In the genomic region with DNA sequence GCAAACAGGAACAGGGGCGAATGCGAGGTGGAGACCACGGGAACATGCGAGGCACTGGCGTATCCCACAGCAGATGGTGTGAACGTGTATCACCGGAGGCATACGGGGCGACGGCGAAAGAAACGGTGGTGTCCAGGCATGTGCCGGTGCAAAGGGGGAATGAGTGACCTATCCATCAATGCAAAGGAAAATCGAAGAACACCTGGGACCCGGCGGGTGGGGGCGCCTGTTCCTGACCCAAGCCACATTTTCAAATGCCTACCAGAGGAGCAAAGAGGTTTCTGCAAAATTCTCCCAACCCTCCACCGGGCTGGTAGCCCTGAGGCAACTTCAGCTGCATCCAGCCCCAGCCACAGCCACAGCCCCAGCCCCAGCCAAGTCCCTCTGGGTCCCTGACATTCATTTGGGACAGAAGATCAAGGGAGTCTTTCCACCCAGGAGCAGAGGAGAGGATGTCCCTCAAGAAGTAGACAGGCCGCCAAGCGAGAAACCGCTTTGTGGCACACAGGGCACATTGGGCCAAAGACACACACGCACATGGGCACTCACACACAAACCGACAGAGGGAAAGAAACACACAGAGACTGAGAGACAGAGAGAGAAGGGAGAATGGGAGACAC, we compare ENCODE assay signal across 8 cellular contexts.
DNase-seq lines count a peak whose midpoint lies in the region; ATAC-seq and TF ChIP-seq lines count a peak whose summit lies in the region.
"Had no signal": no experiment of that assay in that cellular context is flagged by ENCODE, and none has a peak within 500 bp of the region (broad histone marks: within the 10 kb centered on the region; RNA-seq: fewer than 3 reads in every experiment).

No MANE protein-coding gene starts in this region.

- WGBS in H9 (ENCODE audit: extremely low coverage, insufficient read length, low lambda C conversion rate) = no CpG with 5 or more reads among the region's 23 CpGs

- no peak overlapping the region for H2BK20ac ChIP-seq in H9 (ENCODE audit: low read depth, low read length, poor library complexity, severe bottlenecking)

- H2AK5ac ChIP-seq in H9 (ENCODE audit: insufficient read length, low read length) = no peak overlapping the region

- peaks cover 69 to 73% (median 69%) of the 10 kb centered on the region in 3 donors for H3K4me1 Mint-ChIP-seq in CD8-positive, alpha-beta memory T cell
- H3K4me1 Mint-ChIP-seq in H9 (peaks cover 18 to 25% of the 10 kb centered on the region in 2 experiments), MCF 10A (ENCODE audit: insufficient read depth, unreplicated experiment) (peaks cover 27% of the 10 kb centered on the region)

- no peak overlapping the region for H3T11ph ChIP-seq in H9 (ENCODE audit: low read length)

- no peak overlapping the region for H2BK12ac ChIP-seq in H9 (ENCODE audit: insufficient read length, low read depth, low read length)

- TF ChIP-seq CTCF in H9 (conservative IDR thresholded peaks at IDR 0.05) (no peak), MCF 10A (IDR thresholded peaks at IDR 0.05; ENCODE audit: unreplicated experiment) (no peak), omental fat pad (IDR thresholded peaks at IDR 0.05) (no peak)

- ATAC-seq in HG02840 (IDR thresholded peaks at IDR 0.05; ENCODE audit: low FRiP score, unreplicated experiment) = no peak
- no peak for ATAC-seq in omental fat pad (ENCODE audit: low FRiP score)
- no peak for ATAC-seq in GM21360 (IDR thresholded peaks at IDR 0.05; ENCODE audit: unreplicated experiment)

- H3K4me2 ChIP-seq in H9 (ENCODE audit: insufficient read depth, insufficient read length, low read length) = peak overlapping the region; percentile 66

- H3K36me3 ChIP-seq in CD8-positive, alpha-beta memory T cell (ENCODE audit: insufficient read depth, low read length) = no peaks in the 10 kb centered on the region
- H3K36me3 ChIP-seq in neuron (ENCODE audit: insufficient read depth, low read length) = no peaks in the 10 kb centered on the region
- H3K36me3 ChIP-seq: uterus had no signal

- no peaks in the 10 kb centered on the region for H3K36me3 Mint-ChIP-seq in CD8-positive, alpha-beta memory T cell
- H3K36me3 Mint-ChIP-seq in H9 (ENCODE audit: insufficient read depth in 1 of 3, low read depth in 3 of 3) = peaks cover 0 to 2% (median 1%) of the 10 kb centered on the region in 3 experiments; a peak in 1 of 7 replicates
- peaks cover 5% of the 10 kb centered on the region for H3K36me3 Mint-ChIP-seq in MCF 10A (ENCODE audit: insufficient read depth, unreplicated experiment)

- peak overlapping the region in 1 of 8 donors; percentile 52 for H3K27ac Mint-ChIP-seq in CD8-positive, alpha-beta memory T cell
- H3K27ac Mint-ChIP-seq in H9 (no peak overlapping the region), MCF 10A (ENCODE audit: low read depth, unreplicated experiment) (no peak overlapping the region)

- H3K4ac ChIP-seq in H9 (ENCODE audit: low read depth, low read length) = no peak overlapping the region

- H3K9me3 Mint-ChIP-seq in CD8-positive, alpha-beta memory T cell = peaks cover 0 to 2% (median 0%) of the 10 kb centered on the region in 5 donors
- H3K9me3 Mint-ChIP-seq in H9 (peaks cover 5 to 15% of the 10 kb centered on the region in 2 experiments), MCF 10A (ENCODE audit: unreplicated experiment) (peaks cover 23% of the 10 kb centered on the region)

- no peak overlapping the region for H2BK120ac ChIP-seq in H9 (ENCODE audit: low read depth, low read length, poor library complexity, severe bottlenecking)

- peaks cover 38% of the 10 kb centered on the region for H3K4me1 ChIP-seq in CD8-positive, alpha-beta memory T cell (ENCODE audit: insufficient read depth, low read length)
- no peaks in the 10 kb centered on the region for H3K4me1 ChIP-seq in H9 (ENCODE audit: insufficient read depth, low read length)
- peaks cover 29% of the 10 kb centered on the region for H3K4me1 ChIP-seq in neuron (ENCODE audit: insufficient read depth, low read length)

- no peak overlapping the region for H4K5ac ChIP-seq in H9 (ENCODE audit: insufficient read length, low read depth, low read length)

- no peaks in the 10 kb centered on the region for H3K9me3 ChIP-seq in CD8-positive, alpha-beta memory T cell (ENCODE audit: low read length)
- H3K9me3 ChIP-seq in H9 (ENCODE audit: control insufficient read depth, low read depth, low read length) = no peaks in the 10 kb centered on the region
- peaks cover 4% of the 10 kb centered on the region for H3K9me3 ChIP-seq in neuron (ENCODE audit: low read length)
- H3K9me3 ChIP-seq: uterus had no signal

- no peak overlapping the region for H3K23ac ChIP-seq in H9 (ENCODE audit: insufficient read length, low read depth, low read length)

- no peak overlapping the region for H3K4me3 ChIP-seq in CD8-positive, alpha-beta memory T cell (ENCODE audit: low read length)
- peak overlapping the region; percentile 48 for H3K4me3 ChIP-seq in neuron (ENCODE audit: low read length)

- H3K79me2 ChIP-seq in H9 (ENCODE audit: insufficient read depth, low read length) = no peaks in the 10 kb centered on the region

- peaks cover 83 to 86% of the 10 kb centered on the region in 2 donors for H3K27me3 Mint-ChIP-seq in CD8-positive, alpha-beta memory T cell
- H3K27me3 Mint-ChIP-seq in H9 (ENCODE audit: low read depth) (peaks cover 94% of the 10 kb centered on the region), MCF 10A (ENCODE audit: insufficient read depth, unreplicated experiment) (peaks cover 21% of the 10 kb centered on the region)

- H3K18ac ChIP-seq in H9 (ENCODE audit: insufficient read length, low read depth, low read length) = no peak overlapping the region

- POLR2A ChIA-PET in CD8-positive, alpha-beta memory T cell (lab: Charles Lee) = no interaction called here
- POLR2A ChIA-PET in MCF 10A (lab: Yijun Ruan, JAX) = no interaction called here

- peak overlapping the region; percentile 58 to 91 (median 85) for H3K4me3 Mint-ChIP-seq in CD8-positive, alpha-beta memory T cell
- H3K4me3 Mint-ChIP-seq in H9 = peak overlapping the region; percentile 64 to 74; a peak in 4 of 5 replicates
- H3K4me3 Mint-ChIP-seq in MCF 10A (ENCODE audit: unreplicated experiment) = peak overlapping the region; percentile 74

- H3K79me1 ChIP-seq in H9 (ENCODE audit: insufficient read depth, low read depth, low read length, poor library complexity, severe bottlenecking) = no peaks in the 10 kb centered on the region

- no peak overlapping the region for H2AFZ ChIP-seq in H9 (ENCODE audit: low read length)
- no peak overlapping the region for H2AFZ ChIP-seq in neuron (ENCODE audit: low read depth, low read length)

- DNase-seq in CD8-positive, alpha-beta memory T cell = no peak
- DNase-seq in H9 = no peak
- DNase-seq in MCF 10A (ENCODE audit: unreplicated experiment) = no peak
- no peak for DNase-seq in omental fat pad (ENCODE audit: low spot score)

- no peak overlapping the region for H3K9ac ChIP-seq in H9 (ENCODE audit: extremely low read depth, insufficient read length, low read length)

- no peak overlapping the region for H3K27ac ChIP-seq in CD8-positive, alpha-beta memory T cell (ENCODE audit: low read depth, low read length)
- H3K27ac ChIP-seq in H9 (ENCODE audit: insufficient read length, low read depth, low read length) = no peak overlapping the region
- H3K27ac ChIP-seq: uterus had no signal

- no peak overlapping the region for H4K8ac ChIP-seq in H9 (replicated peaks; ENCODE audit: insufficient read length, low read depth, low read length)

- no peak overlapping the region for H2BK15ac ChIP-seq in H9 (ENCODE audit: low read depth, low read length)

- no peak overlapping the region for H4K91ac ChIP-seq in H9 (ENCODE audit: insufficient read length, low read depth, low read length)

- CTCF ChIA-PET in CD8-positive, alpha-beta memory T cell (lab: Charles Lee) = no interaction called here
- CTCF ChIA-PET in MCF 10A (lab: Yijun Ruan, JAX) = interaction anchor here (0.6 kb wide), 2 partner anchors 21 to 113 kb away, joined by 3 to 4 read pairs; no protein-coding TSS in a partner anchor

- H2BK5ac ChIP-seq in H9 (ENCODE audit: insufficient read length, low read length) = no peak overlapping the region

- intact Hi-C loops in MCF 10A (cut with micrococcal nuclease) = no loop called here

- H3K14ac ChIP-seq in H9 (ENCODE audit: insufficient read depth, low read length) = no peak overlapping the region

- no peaks in the 10 kb centered on the region for H4K20me1 ChIP-seq in H9 (ENCODE audit: control insufficient read depth, insufficient read depth, insufficient read length)

- peaks cover 38% of the 10 kb centered on the region for H3K27me3 ChIP-seq in CD8-positive, alpha-beta memory T cell (ENCODE audit: insufficient read depth, low read length, poor library complexity, severe bottlenecking)
- H3K27me3 ChIP-seq in H9 (ENCODE audit: insufficient read depth, low read length) (peaks cover 42% of the 10 kb centered on the region), neuron (ENCODE audit: insufficient read depth, low read length) (no peaks in the 10 kb centered on the region)

- H3K23me2 ChIP-seq in H9 (ENCODE audit: insufficient read length, low read depth, low read length, poor library complexity, severe bottlenecking) = peaks cover 6% of the 10 kb centered on the region

- H3K56ac ChIP-seq in H9 (ENCODE audit: insufficient read length, low read depth, low read length) = no peak overlapping the region

- no TSS peak for BruUV-seq in MCF 10A (replicated peaks; lab: Mats Ljungman, UMichigan)
